19 cellular contexts compared by ENCODE assay signal in the genomic region with DNA sequence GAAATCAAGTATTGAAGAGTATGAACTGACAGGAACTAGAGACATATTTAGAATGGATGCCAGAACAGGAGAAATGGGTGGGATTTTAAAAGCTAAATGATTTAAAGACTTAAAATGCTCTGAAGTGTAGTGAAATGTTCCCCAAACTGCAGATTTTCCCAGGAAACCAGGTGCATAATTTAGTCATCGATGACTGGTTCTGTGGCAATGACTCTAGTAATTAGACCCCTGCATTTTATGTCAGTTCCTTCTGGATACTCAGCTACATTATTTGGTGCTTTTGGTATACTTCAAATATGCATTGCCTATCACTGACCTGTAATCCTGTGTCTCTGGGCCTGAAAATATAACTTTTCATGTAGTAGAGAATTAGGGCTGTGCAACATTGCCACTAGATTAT. TPM values are rescaled to one million over a fixed set of nuclear protein-coding genes. Genes with fewer than 3 reads are reported as not detected.
DNase-seq lines count a peak whose midpoint lies in the region; ATAC-seq and TF ChIP-seq lines count a peak whose summit lies in the region.
"Had no signal": no experiment of that assay in that cellular context is flagged by ENCODE, and none has a peak within 500 bp of the region (broad histone marks: within the 10 kb centered on the region; RNA-seq: fewer than 3 reads in every experiment).

No MANE protein-coding gene starts in this region.

- H3K14ac ChIP-seq in IMR-90 (replicated peaks; ENCODE audit: low read depth, low read length), result no peak overlapping the region

- no peak overlapping the region for H4K91ac ChIP-seq in IMR-90 (ENCODE audit: insufficient read depth, low read depth, low read length)

- H2BK20ac ChIP-seq in IMR-90 (ENCODE audit: low read depth, low read length), result no peak overlapping the region

- TF ChIP-seq RAD21 in IMR-90 (IDR thresholded peaks at IDR 0.05; ENCODE audit: low read length), result no peak

- no peak overlapping the region for H3K56ac ChIP-seq in IMR-90 (ENCODE audit: extremely low read depth, insufficient read depth, low read length)

- H3K4ac ChIP-seq in IMR-90 (ENCODE audit: low read depth, low read length), result no peak overlapping the region

- in situ Hi-C loops in IMR-90 (cut with MboI; ENCODE audit: low sequenced_read_pairs), result loop anchor here (10.0 kb wide), 1 partner anchor 400 kb away; no protein-coding TSS in a partner anchor

- no peak overlapping the region for H3K27ac ChIP-seq in IMR-90 (ENCODE audit: insufficient read depth, low read length)
- no peak overlapping the region for H3K27ac ChIP-seq in RWPE2 (ENCODE audit: poor library complexity, severe bottlenecking)
- no peak overlapping the region for H3K27ac ChIP-seq in foreskin keratinocyte
- no peak overlapping the region for H3K27ac ChIP-seq in left ventricle myocardium inferior (replicated peaks)

- TF ChIP-seq POLR2A in IMR-90 (IDR thresholded peaks at IDR 0.05; ENCODE audit: low read depth, low read length), result no peak

- DNase-seq in IMR-90, result peak; percentile 50
- DNase-seq in RWPE2 (ENCODE audit: low spot score), result no peak
- no peak for DNase-seq in foreskin keratinocyte
- DNase-seq in kidney glomerular epithelial cell (lab: John Stamatoyannopoulos, UW), result no peak
- no peak for DNase-seq in left ventricle myocardium inferior
- DNase-seq in NCI-H1048 (lab: John Stamatoyannopoulos, UW), result no peak
- DNase-seq: C1 segment of cervical spinal cord; Calu3; CD4-positive, alpha-beta memory T cell; COR-L47; DMS153; DND-41; GDM1; H9 had no signal

- no peaks in the 10 kb centered on the region for H4K20me1 ChIP-seq in IMR-90 (ENCODE audit: insufficient read depth, low read length)

- H2AK5ac ChIP-seq in IMR-90 (ENCODE audit: low read depth, low read length), result no peak overlapping the region

- no peaks in the 10 kb centered on the region for H3K79me1 ChIP-seq in IMR-90 (ENCODE audit: low read depth in 1 of 2, low read length in 2 of 2)

- no peaks in the 10 kb centered on the region for H3K36me3 ChIP-seq in IMR-90 (ENCODE audit: control insufficient read depth, insufficient read depth, low read length)
- H3K36me3 ChIP-seq in RWPE2 (ENCODE audit: low read depth), result no peaks in the 10 kb centered on the region
- no peaks in the 10 kb centered on the region for H3K36me3 ChIP-seq in left ventricle myocardium inferior

- H3K9ac ChIP-seq in IMR-90 (ENCODE audit: low read depth, low read length), result no peak overlapping the region

- no peak overlapping the region for H2AFZ ChIP-seq in IMR-90 (replicated peaks; ENCODE audit: low read length, poor library complexity)
- H2AFZ ChIP-seq: GM23338 had no signal

- POLR2A ChIA-PET in IMR-90 (lab: Charles Lee; ENCODE audit: unreplicated experiment), result no interaction called here

- ATAC-seq in IMR-90 (ENCODE audit: low read depth), result no peak
- 0 out of 3 replicates have a peak, but pooled peaks have one; percentile 33 for ATAC-seq in RWPE2 (ENCODE audit: low read depth)
- peak; percentile 14 for ATAC-seq in foreskin keratinocyte
- ATAC-seq: GM12878, GM23338, HCT116 had no signal

- H3K18ac ChIP-seq in IMR-90 (ENCODE audit: low read depth, low read length), result no peak overlapping the region

- H3K27me3 ChIP-seq in IMR-90 (ENCODE audit: control insufficient read depth, insufficient read depth, low read length) (no peaks in the 10 kb centered on the region), RWPE2 (ENCODE audit: insufficient read depth, poor library complexity, severe bottlenecking) (no peaks in the 10 kb centered on the region), foreskin keratinocyte (no peaks in the 10 kb centered on the region), left ventricle myocardium inferior (ENCODE audit: low read depth) (no peaks in the 10 kb centered on the region)

- intact Hi-C loops in IMR-90 (cut with micrococcal nuclease), result no loop called here
- intact Hi-C loops in left ventricle myocardium inferior (cut with micrococcal nuclease), result loop anchor here (10.0 kb wide), 1 partner anchor 330 kb away; no protein-coding TSS in a partner anchor

- H4K5ac ChIP-seq in IMR-90 (ENCODE audit: low read depth, low read length), result no peak overlapping the region

- H2BK120ac ChIP-seq in IMR-90 (ENCODE audit: low read depth, low read length), result no peak overlapping the region

- H2BK5ac ChIP-seq in IMR-90 (ENCODE audit: low read depth, low read length, poor library complexity, severe bottlenecking), result no peak overlapping the region

- H4K8ac ChIP-seq in IMR-90 (ENCODE audit: low read depth in 2 of 2, low read length in 2 of 2), result no peak overlapping the region

- no TSS peak for BruUV-seq in IMR-90 (replicated peaks; lab: Mats Ljungman, UMichigan)

- H3K4me2 ChIP-seq in IMR-90 (ENCODE audit: low read depth, low read length), result no peak overlapping the region
- H3K4me2 ChIP-seq: GM23338 had no signal

- H3K9me3 ChIP-seq in IMR-90 (ENCODE audit: control insufficient read depth, insufficient read depth, low read length), result no peaks in the 10 kb centered on the region
- peaks cover 3% of the 10 kb centered on the region for H3K9me3 ChIP-seq in RWPE2 (ENCODE audit: severe bottlenecking)
- H3K9me3 ChIP-seq in left ventricle myocardium inferior (replicated peaks), result no peaks in the 10 kb centered on the region

- no peak overlapping the region for H2BK15ac ChIP-seq in IMR-90 (ENCODE audit: low read depth, low read length)

- CTCF ChIA-PET in IMR-90 (lab: Yijun Ruan, JAX), result interaction anchor here (1.5 kb wide), 1 partner anchor 334 kb away, joined by 4 read pairs; no protein-coding TSS in a partner anchor

- H3K4me1 ChIP-seq in IMR-90 (ENCODE audit: control insufficient read depth, insufficient read depth, low read length) (no peaks in the 10 kb centered on the region), RWPE2 (ENCODE audit: insufficient read depth, poor library complexity, severe bottlenecking) (no peaks in the 10 kb centered on the region), foreskin keratinocyte (no peaks in the 10 kb centered on the region), left ventricle myocardium inferior (no peaks in the 10 kb centered on the region)

- H3K4me3 ChIP-seq in IMR-90 (ENCODE audit: insufficient read depth, low read depth, low read length) (no peak overlapping the region), RWPE2 (ENCODE audit: severe bottlenecking) (no peak overlapping the region), left ventricle myocardium inferior (no peak overlapping the region)
- H3K4me3 ChIP-seq: GM12878, GM23338 had no signal

- H3K9me1 ChIP-seq in IMR-90 (ENCODE audit: insufficient read depth, low read length), result no peaks in the 10 kb centered on the region

- WGBS in IMR-90 (ENCODE audit: extremely low coverage in 2 of 2, insufficient read length in 1 of 2), 2 experiments, result no CpG with 5 or more reads among the region's 1 CpG

- TF ChIP-seq CTCF in IMR-90 (conservative IDR thresholded peaks at IDR 0.05; ENCODE audit: low read depth, low read length), result no peak
- TF ChIP-seq CTCF in RWPE2 (IDR thresholded peaks at IDR 0.05; ENCODE audit: poor library complexity, severe bottlenecking), result no peak
- TF ChIP-seq CTCF in foreskin keratinocyte (conservative IDR thresholded peaks at IDR 0.05), result no peak
- TF ChIP-seq CTCF in left ventricle myocardium inferior (IDR thresholded peaks at IDR 0.05; ENCODE audit: borderline replicate concordance), result no peak

- dilution Hi-C loops in IMR-90 (cut with HindIII; ENCODE audit: low sequenced_read_pairs, unreplicated experiment), result no loop called here

- no peak overlapping the region for H2AK9ac ChIP-seq in IMR-90 (replicated peaks; ENCODE audit: low read depth, low read length, poor library complexity)

- H3K23ac ChIP-seq in IMR-90 (ENCODE audit: low read depth, low read length), result no peak overlapping the region

TF ChIP-seq in IMR-90, 13 proteins besides CTCF, POLR2A, EP300 and RAD21:
- TF ChIP-seq NFE2L2 (IDR thresholded peaks at IDR 0.05; ENCODE audit: low read depth, low read length) (no peak), MXI1 (IDR thresholded peaks at IDR 0.05; ENCODE audit: borderline replicate concordance, low read depth, low read length) (no peak), CHD1 (IDR thresholded peaks at IDR 0.05; ENCODE audit: low read depth, low read length) (no peak), MAFK (IDR thresholded peaks at IDR 0.05; ENCODE audit: low read depth, low read length) (no peak), CEBPB (IDR thresholded peaks at IDR 0.05; ENCODE audit: low read depth, low read length) (no peak), RFX5 (IDR thresholded peaks at IDR 0.05; ENCODE audit: low read depth, low read length) (no peak)

RNA-seq across cellular contexts. Expression of gene AGTR1, which starts 16.8 kb away (rescaled TPM):
- total RNA-seq in IMR-90 (2012; rRNA removed) (2.7 and 3.3 TPM in 2 replicates), foreskin keratinocyte (not detected in 2 replicates), left ventricle myocardium inferior (1.2 TPM)
- polyA plus RNA-seq in IMR-90 (2012; rRNA removed) (2.1 and 2.2 TPM in 2 replicates), foreskin keratinocyte (not detected in 2 replicates)
- polyA plus RNA-seq in IMR-90 (2012; cell fraction: cytosol; rRNA removed), result 0.60 and 0.82 TPM in 2 replicates
- 0.46 and 3.2 TPM in 2 replicates for polyA plus RNA-seq in IMR-90 (2012; cell fraction: nucleus; rRNA removed; ENCODE audit: low replicate concordance)
- total RNA-seq: A172; A673; Calu3; CD4-positive, alpha-beta memory T cell; GM12878; GM23338; H9 had no signal
- polyA plus RNA-seq: CD4-positive, alpha-beta memory T cell; GM12878 had no signal
